In the genomic region with DNA sequence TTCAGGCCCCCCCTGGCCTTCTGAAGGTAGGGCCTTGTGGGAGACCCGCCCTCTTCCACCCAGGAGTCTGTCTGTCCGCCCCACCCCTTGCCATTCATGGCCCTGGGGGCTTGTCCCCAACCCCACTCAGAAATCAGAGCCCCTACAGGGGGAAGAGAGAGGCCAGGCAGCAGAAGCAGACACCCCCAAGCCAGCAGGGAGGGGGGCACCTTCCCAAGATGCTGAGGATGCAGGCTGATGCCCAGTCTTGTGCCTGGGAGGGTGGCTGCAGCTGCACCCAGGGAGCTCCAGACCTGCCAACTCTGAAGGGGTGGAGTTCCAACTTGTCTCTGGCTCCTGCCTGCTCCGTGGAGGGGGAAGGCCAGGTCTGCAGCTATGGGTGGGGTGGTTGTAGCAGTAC, we compare ENCODE assay signal across 25 cellular contexts. TPM values are rescaled to one million over a fixed set of nuclear protein-coding genes. Genes with fewer than 3 reads are reported as not detected.
"Had no signal": no experiment of that assay in that cellular context is flagged by ENCODE, and none has a peak within 500 bp of the region (broad histone marks: within the 10 kb centered on the region; RNA-seq: fewer than 3 reads in every experiment).

No MANE protein-coding gene starts in this region.

- H3K4me3 ChIP-seq: body of pancreas, gastroesophageal sphincter had no signal

- H3K27me3 ChIP-seq: body of pancreas had no signal

- H3K4me1 ChIP-seq: body of pancreas, gastroesophageal sphincter had no signal

- H3K9me3 Mint-ChIP-seq: activated CD8-positive, alpha-beta T cell treated with anti-CD3 and anti-CD28 coated beads for 36 hours; activated T-cell treated with anti-CD3 and anti-CD28 coated beads, Interleukin-2, amount 50 U/mL, for 4 hours; activated T-helper 17 cell treated with anti-CD3 and anti-CD28 coated beads, Interleukin-2, amount 50 U/mL, for 72 hours; effector memory CD8-positive, alpha-beta T cell had no signal

- ATAC-seq: activated CD8-positive, alpha-beta T cell treated with anti-CD3 and anti-CD28 coated beads for 36 hours; activated T-cell treated with anti-CD3 and anti-CD28 coated beads, Interleukin-2, amount 50 U/mL, for 4 hours; activated T-helper 17 cell treated with anti-CD3 and anti-CD28 coated beads, Interleukin-2, amount 50 U/mL, for 72 hours; body of pancreas; effector memory CD8-positive, alpha-beta T cell; gastroesophageal sphincter had no signal

- H3K27ac Mint-ChIP-seq: activated CD8-positive, alpha-beta T cell treated with anti-CD3 and anti-CD28 coated beads for 36 hours; activated naive CD8-positive, alpha-beta T cell; activated T-helper 17 cell treated with anti-CD3 and anti-CD28 coated beads, Interleukin-2, amount 50 U/mL, for 72 hours; effector memory CD8-positive, alpha-beta T cell had no signal

- DNase-seq: activated CD4-positive, alpha-beta T cell treated with anti-CD3 and anti-CD28 coated beads for 1 hour; activated CD4-positive, alpha-beta T cell treated with anti-CD3 and anti-CD28 coated beads for 4 hours; activated CD4-positive, alpha-beta T cell treated with anti-CD3 and anti-CD28 coated beads, Interleukin-2, amount 50 U/mL, for 1 hour; activated CD4-positive, alpha-beta T cell treated with anti-CD3 and anti-CD28 coated beads, Interleukin-2, amount 50 U/mL, for 48 hours; activated CD8-positive, alpha-beta memory T cell treated with anti-CD3 and anti-CD28 coated beads for 24 hours; activated CD8-positive, alpha-beta T cell treated with anti-CD3 and anti-CD28 coated beads for 36 hours; activated effector memory CD4-positive, alpha-beta T cell treated with Interleukin-2 at 50 U/mL for 16 hours; activated gamma-delta T cell treated with Interleukin-2 at 50 U/mL for 16 hours; activated naive CD4-positive, alpha-beta T cell treated with anti-CD3 and anti-CD28 coated beads, Interleukin-2, amount 50 U/mL, for 16 hours; activated naive CD4-positive, alpha-beta T cell treated with Interleukin-2 at 50 U/mL for 16 hours; activated T-cell treated with anti-CD3 and anti-CD28 coated beads, Interleukin-2, amount 50 U/mL, for 4 hours; amniotic stem cell; anterior cingulate cortex; body of pancreas; caudate nucleus; cortex of kidney; dermis blood vessel endothelial cell; effector CD4-positive, alpha-beta T cell; effector memory CD8-positive, alpha-beta T cell; erythroblast; foreskin melanocyte; T-helper 2 cell had no signal

- H3K4me3 Mint-ChIP-seq: activated CD8-positive, alpha-beta T cell treated with anti-CD3 and anti-CD28 coated beads for 36 hours; activated naive CD8-positive, alpha-beta T cell; activated T-cell treated with anti-CD3 and anti-CD28 coated beads, Interleukin-2, amount 50 U/mL, for 4 hours; activated T-helper 17 cell treated with anti-CD3 and anti-CD28 coated beads, Interleukin-2, amount 50 U/mL, for 72 hours; effector memory CD8-positive, alpha-beta T cell had no signal

- H3K27ac ChIP-seq: body of pancreas, gastroesophageal sphincter had no signal

- H3K36me3 ChIP-seq: gastroesophageal sphincter had no signal

- H3K9me3 ChIP-seq: body of pancreas, gastroesophageal sphincter had no signal

RNA-seq across cellular contexts. Expression of a gene that starts 35.0 kb away (rescaled TPM):
- total RNA-seq: activated CD8-positive, alpha-beta T cell treated with anti-CD3 and anti-CD28 coated beads for 36 hours; activated T-cell treated with anti-CD3 and anti-CD28 coated beads, Interleukin-2, amount 50 U/mL, for 4 hours; activated T-helper 17 cell treated with anti-CD3 and anti-CD28 coated beads, Interleukin-2, amount 50 U/mL, for 72 hours; body of pancreas; dermis blood vessel endothelial cell; gastroesophageal sphincter had no signal
